In genomic region chr1:21176589-21177555, GRCh38 we compare ENCODE assay signal across 8 cellular contexts. TPM values are rescaled to one million over a fixed set of nuclear protein-coding genes. Genes with fewer than 3 reads are reported as not detected.
DNase-seq lines count a peak whose midpoint lies in the region; ATAC-seq and TF ChIP-seq lines count a peak whose summit lies in the region.

A gene with protein sequence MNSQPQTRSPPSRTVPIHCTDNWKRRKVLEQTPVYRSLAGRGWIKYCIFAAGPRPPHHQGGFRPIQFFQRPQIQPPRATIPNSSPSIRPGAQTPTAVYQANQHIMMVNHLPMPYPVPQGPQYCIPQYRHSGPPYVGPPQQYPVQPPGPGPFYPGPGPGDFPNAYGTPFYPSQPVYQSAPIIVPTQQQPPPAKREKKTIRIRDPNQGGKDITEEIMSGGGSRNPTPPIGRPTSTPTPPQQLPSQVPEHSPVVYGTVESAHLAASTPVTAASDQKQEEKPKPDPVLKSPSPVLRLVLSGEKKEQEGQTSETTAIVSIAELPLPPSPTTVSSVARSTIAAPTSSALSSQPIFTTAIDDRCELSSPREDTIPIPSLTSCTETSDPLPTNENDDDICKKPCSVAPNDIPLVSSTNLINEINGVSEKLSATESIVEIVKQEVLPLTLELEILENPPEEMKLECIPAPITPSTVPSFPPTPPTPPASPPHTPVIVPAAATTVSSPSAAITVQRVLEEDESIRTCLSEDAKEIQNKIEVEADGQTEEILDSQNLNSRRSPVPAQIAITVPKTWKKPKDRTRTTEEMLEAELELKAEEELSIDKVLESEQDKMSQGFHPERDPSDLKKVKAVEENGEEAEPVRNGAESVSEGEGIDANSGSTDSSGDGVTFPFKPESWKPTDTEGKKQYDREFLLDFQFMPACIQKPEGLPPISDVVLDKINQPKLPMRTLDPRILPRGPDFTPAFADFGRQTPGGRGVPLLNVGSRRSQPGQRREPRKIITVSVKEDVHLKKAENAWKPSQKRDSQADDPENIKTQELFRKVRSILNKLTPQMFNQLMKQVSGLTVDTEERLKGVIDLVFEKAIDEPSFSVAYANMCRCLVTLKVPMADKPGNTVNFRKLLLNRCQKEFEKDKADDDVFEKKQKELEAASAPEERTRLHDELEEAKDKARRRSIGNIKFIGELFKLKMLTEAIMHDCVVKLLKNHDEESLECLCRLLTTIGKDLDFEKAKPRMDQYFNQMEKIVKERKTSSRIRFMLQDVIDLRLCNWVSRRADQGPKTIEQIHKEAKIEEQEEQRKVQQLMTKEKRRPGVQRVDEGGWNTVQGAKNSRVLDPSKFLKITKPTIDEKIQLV (N-terminal part only) (minus strand): TSS chr1:21176897. CDS start chr1:21002742, 174,155 bp downstream.

- peak; percentile 87 for ATAC-seq in HG03432 (IDR thresholded peaks at IDR 0.05; ENCODE audit: unreplicated experiment)

- DNase-seq in AG20443 (ENCODE audit: low spot score) (peak; percentile 98), NCI-H510A (lab: John Stamatoyannopoulos, UW) (peak; percentile 95), cerebellum (ENCODE audit: low spot score) (peak; percentile 98), islet precursor cell (peak; percentile 99)
- peak; percentile 96 for DNase-seq in activated CD4-positive, alpha-beta T cell treated with anti-CD3 and anti-CD28 coated beads for 1 hour
- DNase-seq in stimulated activated CD4-positive, alpha-beta T cell treated with anti-CD3 and anti-CD28 coated beads, Interleukin-12 subunit alpha, Interleukin-12 subunit beta, amount 100 ng/mL, for 48 hours (ENCODE audit: low read depth in 2 of 3, low spot score in 1 of 3), result peak; percentile 98 to 100 (median 99)

- peak; percentile 88 for TF ChIP-seq POLR2A in GM19099 (IDR thresholded peaks at IDR 0.05; ENCODE audit: extremely low read depth, insufficient read length, low read depth)

RNA-seq across cellular contexts. Expression of the gene that starts here (rescaled TPM):
- 69.3 TPM for total RNA-seq in cerebellum

Comparison
In these comparisons a context has a peak if more than half of its experiments do, and no peak if none do; other contexts are left out.
1. Peak in every context shown above with its lines: DNase-seq and ATAC-seq.